Comparison of ENCODE assay signal across 8 cellular contexts in genomic region chr2:101806123-101806522, GRCh38.
DNase-seq lines count a peak whose midpoint lies in the region; ATAC-seq and TF ChIP-seq lines count a peak whose summit lies in the region.

No MANE protein-coding gene starts in this region.

- TF ChIP-seq CTCF in DND-41 (IDR thresholded peaks at IDR 0.05; ENCODE audit: borderline replicate concordance, extremely low read depth, low read length, poor library complexity, severe bottlenecking) (no peak), cardiac fibroblast (IDR thresholded peaks at IDR 0.05; ENCODE audit: low read depth, low read length) (no peak)

- H3K4me1 ChIP-seq in DND-41 (ENCODE audit: insufficient read depth, low read length), result peaks cover 58% of the 10 kb centered on the region

- DNase-seq in DND-41 (peak; percentile 81), cardiac fibroblast (ENCODE audit: low read depth in 2 of 2) (peak; percentile 83 to 92), naive B cell (no peak), SHP77 (lab: John Stamatoyannopoulos, UW) (no peak), SIG-M5 treated with dmso at 0.1 percent for 504 hours (lab: John Stamatoyannopoulos, UW; ENCODE audit: unreplicated experiment) (no peak)

- peak; percentile 91 for ATAC-seq in DND-41 (ENCODE audit: insufficient read depth, low read depth)
- peak; percentile 65 to 75 for ATAC-seq in naive B cell (ENCODE audit: low read depth in 2 of 2)
- ATAC-seq in GM21529 (IDR thresholded peaks at IDR 0.05; ENCODE audit: unreplicated experiment), result no peak
- no peak for ATAC-seq in HG02759 (IDR thresholded peaks at IDR 0.05; ENCODE audit: unreplicated experiment)

- no peak overlapping the region for H2AFZ ChIP-seq in DND-41 (ENCODE audit: low read depth, low read length)

- peaks cover 10% of the 10 kb centered on the region for H3K36me3 ChIP-seq in DND-41 (ENCODE audit: insufficient read depth, low read length)
- H3K36me3 ChIP-seq in KOPT-K1 (ENCODE audit: insufficient read depth, low read length), result no peaks in the 10 kb centered on the region

- H3K27me3 Mint-ChIP-seq in naive B cell, result no peaks in the 10 kb centered on the region

- H3K27me3 ChIP-seq in DND-41 (ENCODE audit: insufficient read depth, low read length, poor library complexity), result no peaks in the 10 kb centered on the region

- H3K36me3 Mint-ChIP-seq in naive B cell, result peaks cover under 1 to 9% of the 10 kb centered on the region in 2 donors

- peaks cover 57 to 90% (median 61%) of the 10 kb centered on the region in 3 donors for H3K4me1 Mint-ChIP-seq in naive B cell

- peak overlapping the region; percentile 62 for H3K4me2 ChIP-seq in DND-41 (ENCODE audit: insufficient read depth, low read length)

- H3K9ac ChIP-seq in DND-41 (ENCODE audit: low read depth, low read length), result peak overlapping the region; percentile 47

- peak overlapping the region in 4 of 8 donors; percentile 49 to 82 (median 68) for H3K4me3 Mint-ChIP-seq in naive B cell

- H4K20me1 ChIP-seq in DND-41 (ENCODE audit: insufficient read depth, low read length), result peaks cover 58% of the 10 kb centered on the region

- H3K79me2 ChIP-seq in DND-41 (ENCODE audit: insufficient read depth, low read length), result peaks cover 92% of the 10 kb centered on the region

- peak overlapping the region in 1 of 2 experiments; percentile 39; a peak in 1 of 4 replicates for H3K4me3 ChIP-seq in DND-41 (ENCODE audit: low read depth in 1 of 2, low read length in 2 of 2)
- peak overlapping the region in 1 of 2 donors; percentile 6 for H3K4me3 ChIP-seq in cardiac fibroblast (replicated peaks in 1 of 2; ENCODE audit: low read depth in 2 of 2, low read length in 2 of 2)

- H3K9me3 ChIP-seq in DND-41 (ENCODE audit: insufficient read depth, low read length, severe bottlenecking), result no peaks in the 10 kb centered on the region
- no peaks in the 10 kb centered on the region for H3K9me3 ChIP-seq in KOPT-K1 (ENCODE audit: insufficient read depth, low read length, poor library complexity, severe bottlenecking)

- H3K27ac ChIP-seq in DND-41 (ENCODE audit: low read length) (peak overlapping the region; percentile 75), KOPT-K1 (ENCODE audit: low read depth, low read length, poor library complexity, severe bottlenecking) (peak overlapping the region; percentile 42)

- H3K27ac Mint-ChIP-seq in naive B cell, result peak overlapping the region in 5 of 6 donors; percentile 24 to 87 (median 68)

- H3K9me3 Mint-ChIP-seq in naive B cell, result no peaks in the 10 kb centered on the region

Comparison
In these comparisons a context has a peak if more than half of its experiments do, and no peak if none do; other contexts are left out.
1. ATAC-seq: peak in DND-41 (single experiment) and naive B cell (2 of 2); none in GM21529 (single experiment) and HG02759 (single experiment).
2. DNase-seq: peak in DND-41 (single experiment) and cardiac fibroblast (2 of 2); none in naive B cell (single experiment), SHP77 (0 of 2) and SIG-M5 treated with dmso at 0.1 percent for 504 hours (single experiment).